In genomic region chr13:114005206-114005720, GRCh38 we compare ENCODE assay signal across 18 cellular contexts. TPM values are rescaled to one million over a fixed set of nuclear protein-coding genes. Genes with fewer than 3 reads are reported as not detected.
DNase-seq lines count a peak whose midpoint lies in the region; ATAC-seq and TF ChIP-seq lines count a peak whose summit lies in the region.
"Had no signal": no experiment of that assay in that cellular context is flagged by ENCODE, and none has a peak within 500 bp of the region (broad histone marks: within the 10 kb centered on the region; RNA-seq: fewer than 3 reads in every experiment).

No MANE protein-coding gene starts in this region.

- DNase-seq in Right ventricle myocardium inferior (ENCODE audit: missing footprints), result no peak
- no peak for DNase-seq in cardiac septum (ENCODE audit: low spot score)
- peak; percentile 13 for DNase-seq in fibroblast of villous mesenchyme (ENCODE audit: low read depth)
- no peak for DNase-seq in naive thymus-derived CD4-positive, alpha-beta T cell
- DNase-seq in upper lobe of left lung, result peak in 1 of 2 donors; percentile 68
- DNase-seq in HK-2 (ENCODE audit: unreplicated experiment), result no peak
- DNase-seq: ACHN; activated T-cell treated with anti-CD3 and anti-CD28 coated beads for 4 hours; cerebellar nuclear complex; effector memory CD4-positive, alpha-beta T cell; NCI-H1436 had no signal

- peaks cover 0 to 11% (median 0%) of the 10 kb centered on the region in 11 donors for H3K9me3 Mint-ChIP-seq in naive thymus-derived CD4-positive, alpha-beta T cell

- peaks cover 8 to 23% (median 9%) of the 10 kb centered on the region in 5 donors for H3K36me3 Mint-ChIP-seq in naive thymus-derived CD4-positive, alpha-beta T cell

- POLR2A ChIA-PET in naive thymus-derived CD4-positive, alpha-beta T cell (lab: Charles Lee), result interaction anchor here (1.2 kb wide), 1 partner anchor 11 kb away, joined by 5 read pairs; no protein-coding TSS in a partner anchor

- CTCF ChIA-PET in naive thymus-derived CD4-positive, alpha-beta T cell (lab: Charles Lee), result no interaction called here

- TF ChIP-seq POLR2A in upper lobe of left lung (IDR thresholded peaks at IDR 0.05), result no peak

- TF ChIP-seq EP300 in upper lobe of left lung (IDR thresholded peaks at IDR 0.05), result no peak

- H3K4me1 ChIP-seq in naive thymus-derived CD4-positive, alpha-beta T cell (ENCODE audit: control insufficient read depth in 2 of 2, insufficient read depth in 2 of 2, low read length in 2 of 2), result no peaks in the 10 kb centered on the region
- no peaks in the 10 kb centered on the region for H3K4me1 ChIP-seq in upper lobe of left lung
- H3K4me1 ChIP-seq: adrenal gland, Peyer's patch, vagina had no signal

- peak overlapping the region in 2 of 10 donors; percentile 17 to 21 for H3K4me3 Mint-ChIP-seq in naive thymus-derived CD4-positive, alpha-beta T cell

- H3K36me3 ChIP-seq in naive thymus-derived CD4-positive, alpha-beta T cell (ENCODE audit: control insufficient read depth in 2 of 3, insufficient read depth in 3 of 3, low read length in 3 of 3), result peaks cover 14 to 69% (median 40%) of the 10 kb centered on the region in 3 experiments
- H3K36me3 ChIP-seq in upper lobe of left lung, result peaks cover 2 to 33% (median 14%) of the 10 kb centered on the region in 4 donors

- H3K27ac Mint-ChIP-seq in naive thymus-derived CD4-positive, alpha-beta T cell, result peak overlapping the region in 5 of 9 donors; percentile 6 to 79 (median 52)

- peak; percentile 30 for ATAC-seq in Right ventricle myocardium inferior
- ATAC-seq in naive thymus-derived CD4-positive, alpha-beta T cell, result peak; percentile 12
- ATAC-seq in upper lobe of left lung (ENCODE audit: low FRiP score in 2 of 2), result peak; percentile 25 to 47
- ATAC-seq in HG03025 (IDR thresholded peaks at IDR 0.05; ENCODE audit: low FRiP score, unreplicated experiment), result no peak
- no peak for ATAC-seq in GM21717 (IDR thresholded peaks at IDR 0.05; ENCODE audit: unreplicated experiment)
- ATAC-seq: HCT116 had no signal

- peak overlapping the region; percentile 7 for H3K4me3 ChIP-seq in fibroblast of villous mesenchyme (ENCODE audit: low read depth, low read length)
- H3K4me3 ChIP-seq in naive thymus-derived CD4-positive, alpha-beta T cell (ENCODE audit: low read length), result no peak overlapping the region
- H3K4me3 ChIP-seq in upper lobe of left lung, result no peak overlapping the region
- H3K4me3 ChIP-seq: adrenal gland, Peyer's patch, vagina had no signal

- H3K27me3 Mint-ChIP-seq in naive thymus-derived CD4-positive, alpha-beta T cell, result no peaks in the 10 kb centered on the region

- no peak overlapping the region for H3K27ac ChIP-seq in naive thymus-derived CD4-positive, alpha-beta T cell (ENCODE audit: low read depth, low read length)
- no peak overlapping the region for H3K27ac ChIP-seq in upper lobe of left lung
- H3K27ac ChIP-seq: adrenal gland, Peyer's patch, vagina had no signal

- intact Hi-C loops in Right ventricle myocardium inferior (cut with DNase I) (no loop called here), cardiac septum (cut with DNase I) (no loop called here)
- intact Hi-C loops in naive thymus-derived CD4-positive, alpha-beta T cell (cut with micrococcal nuclease), result no loop called here

- no peaks in the 10 kb centered on the region for H3K27me3 ChIP-seq in naive thymus-derived CD4-positive, alpha-beta T cell (ENCODE audit: control insufficient read depth in 2 of 2, insufficient read depth in 2 of 2, low read length in 2 of 2)
- no peaks in the 10 kb centered on the region for H3K27me3 ChIP-seq in upper lobe of left lung
- H3K27me3 ChIP-seq: adrenal gland, Peyer's patch, vagina had no signal

- peaks cover 0 to 6% (median 0%) of the 10 kb centered on the region in 7 donors for H3K4me1 Mint-ChIP-seq in naive thymus-derived CD4-positive, alpha-beta T cell

- WGBS in upper lobe of left lung, 2 donors, result 83 to 96% methylated on average over 14 to 15 of the region's 15 CpGs

- no peak for TF ChIP-seq CTCF in fibroblast of villous mesenchyme (IDR thresholded peaks at IDR 0.05; ENCODE audit: insufficient read depth, low read depth, low read length)
- TF ChIP-seq CTCF in upper lobe of left lung (IDR thresholded peaks at IDR 0.05), result no peak

- no peaks in the 10 kb centered on the region for H3K9me3 ChIP-seq in naive thymus-derived CD4-positive, alpha-beta T cell (ENCODE audit: control insufficient read depth in 2 of 3, low read length in 3 of 3)
- H3K9me3 ChIP-seq in upper lobe of left lung, result no peaks in the 10 kb centered on the region
- H3K9me3 ChIP-seq: adrenal gland, Peyer's patch, vagina had no signal

RNA-seq across cellular contexts. Expression of gene C13orf46, which starts 31.4 kb away (rescaled TPM):
- total RNA-seq in Right ventricle myocardium inferior (0.32 TPM), cardiac septum (0.40 TPM), fibroblast of villous mesenchyme (under 0.01 TPM in 2 replicates), upper lobe of left lung (10 to 100 TPM in 5 of 6 donors, 1 to 10 TPM in 1; 5.5 to 44.0 (median 14.7) TPM)
- 10 to 100 TPM in 4 of 5 experiments, 1 to 10 TPM in 1; 8.0 to 27.0 (median 19.1) TPM for total RNA-seq in naive thymus-derived CD4-positive, alpha-beta T cell
- 1 to 10 TPM; 1.3 to 1.4 TPM for polyA plus RNA-seq in naive thymus-derived CD4-positive, alpha-beta T cell
- total RNA-seq: Daoy, vagina had no signal

Comparison
In these comparisons a context has a peak if more than half of its experiments do, and no peak if none do; other contexts are left out.
1. ATAC-seq: peak in Right ventricle myocardium inferior (single experiment), naive thymus-derived CD4-positive, alpha-beta T cell (single experiment) and upper lobe of left lung (2 of 2); none in HG03025 (single experiment) and GM21717 (single experiment).